In genomic region chr13:47757681-47758080, GRCh38 we compare ENCODE assay signal across 32 cellular contexts.
"Had no signal": no experiment of that assay in that cellular context is flagged by ENCODE, and none has a peak within 500 bp of the region (broad histone marks: within the 10 kb centered on the region; RNA-seq: fewer than 3 reads in every experiment).

No MANE protein-coding gene starts in this region.

- H3K4me3 ChIP-seq: adrenal gland, ascending aorta, body of pancreas, breast epithelium, cardiac muscle cell had no signal

- DNase-seq: activated effector memory CD4-positive, alpha-beta T cell treated with anti-CD3 and anti-CD28 coated beads, Interleukin-2, amount 50 U/mL, for 16 hours; activated effector memory CD4-positive, alpha-beta T cell treated with Interleukin-2 at 50 U/mL for 16 hours; activated gamma-delta T cell; activated gamma-delta T cell treated with Interleukin-2 at 50 U/mL for 16 hours; activated naive CD4-positive, alpha-beta T cell; activated naive CD4-positive, alpha-beta T cell treated with anti-CD3 and anti-CD28 coated beads for 36 hours; activated naive CD4-positive, alpha-beta T cell treated with anti-CD3 and anti-CD28 coated beads, Interleukin-2, amount 10 ng/mL, durations not matched to agents 7 days and 5 days; activated naive CD4-positive, alpha-beta T cell treated with anti-CD3 and anti-CD28 coated beads, Interleukin-2, amount 50 U/mL, for 16 hours; activated naive CD4-positive, alpha-beta T cell treated with Interleukin-2 at 50 U/mL for 16 hours; activated naive CD8-positive, alpha-beta T cell treated with anti-CD3 and anti-CD28 coated beads for 36 hours; activated naive CD8-positive, alpha-beta T cell treated with anti-CD3 and anti-CD28 coated beads, Interleukin-2, amount 10 ng/mL, durations not matched to agents 7 days and 5 days; activated naive CD8-positive, alpha-beta T cell treated with anti-CD3 and anti-CD28 coated beads, Interleukin-2, amount 50 U/mL, for 24 hours; activated T-cell treated with anti-CD3 and anti-CD28 coated beads, Interleukin-2, amount 50 U/mL, for 1 hour; activated T-cell treated with anti-CD3 and anti-CD28 coated beads, Interleukin-2, amount 50 U/mL, for 24 hours; activated T-cell treated with anti-CD3 and anti-CD28 coated beads, Interleukin-2, amount 50 U/mL, for 4 hours; activated T-cell treated with anti-CD3 and anti-CD28 coated beads, Interleukin-2, amount 50 U/mL, for 48 hours; activated T-cell treated with anti-CD3 and anti-CD28 coated beads, Interleukin-2, amount 50 U/mL, for 72 hours; adrenal gland; amniotic stem cell; amygdala; anterior cingulate cortex; aorta; body of pancreas; brain microvascular endothelial cell; caudate nucleus; central memory CD4-positive, alpha-beta T cell; cerebellar nuclear complex had no signal

- ATAC-seq: activated naive CD4-positive, alpha-beta T cell treated with anti-CD3 and anti-CD28 coated beads, Interleukin-2, amount 50 U/mL, for 72 hours; activated naive CD8-positive, alpha-beta T cell treated with anti-CD3 and anti-CD28 coated beads, Interleukin-2, amount 50 U/mL, for 24 hours; activated T-cell treated with anti-CD3 and anti-CD28 coated beads, Interleukin-2, amount 50 U/mL, for 4 hours; activated T-cell treated with anti-CD3 and anti-CD28 coated beads, Interleukin-2, amount 50 U/mL, for 72 hours; activated T-helper 17 cell treated with anti-CD3 and anti-CD28 coated beads, Interleukin-2, amount 50 U/mL, for 72 hours; body of pancreas had no signal
